Comparison of ENCODE assay signal across 13 cellular contexts in the genomic region with DNA sequence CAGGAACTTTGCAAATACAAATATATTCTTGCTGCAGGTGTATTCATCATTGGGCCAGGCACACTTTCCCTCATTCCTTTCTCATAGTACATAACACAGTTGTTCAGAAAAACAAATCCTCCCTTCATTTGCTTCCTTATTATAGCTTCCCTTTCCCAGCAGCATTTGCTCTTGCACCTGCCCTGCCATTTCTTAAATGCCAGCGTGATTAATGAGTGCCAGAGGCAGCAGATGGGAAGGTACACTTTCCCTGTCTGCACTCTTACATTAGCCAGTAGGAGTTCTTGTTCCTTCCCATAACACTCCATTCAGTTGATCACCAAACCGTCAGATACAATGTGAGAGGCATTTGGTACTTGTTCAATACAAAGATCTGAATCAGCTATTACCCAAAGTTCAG.
DNase-seq lines count a peak whose midpoint lies in the region; ATAC-seq lines count a peak whose summit lies in the region.
"Had no signal": no experiment of that assay in that cellular context is flagged by ENCODE, and none has a peak within 500 bp of the region (broad histone marks: within the 10 kb centered on the region; RNA-seq: fewer than 3 reads in every experiment).

No MANE protein-coding gene starts in this region.

- ATAC-seq in HG03097 (IDR thresholded peaks at IDR 0.05; ENCODE audit: low FRiP score, unreplicated experiment), result no peak

- peak; percentile 18 to 79 (median 48) for DNase-seq in NCI-H1417 (lab: John Stamatoyannopoulos, UW)
- DNase-seq in NCI-H1417 treated with DMSO at 0.1 percent for 48 hours (lab: John Stamatoyannopoulos, UW), result no peak
- peak; percentile 57 for DNase-seq in G401 (ENCODE audit: low spot score)
- DNase-seq in NCI-H2171 (lab: John Stamatoyannopoulos, UW), result peak; percentile 42
- DNase-seq in cerebellar cortex (ENCODE audit: low spot score), result peak; percentile 53
- DNase-seq in cerebellar nuclear complex (lab: John Stamatoyannopoulos, UW), result no peak
- DNase-seq in HUDEP-2 (lab: John Stamatoyannopoulos, UW; ENCODE audit: unreplicated experiment in 76 of 76), result no peak
- DNase-seq: KG1, MV-4-11, NCI-H446 treated with DMSO at 0.1 percent for 48 hours, NCI-H774, PC-9 had no signal

- in situ Hi-C loops in G401 (cut with HindIII; ENCODE audit: low sequenced_read_pairs), result no loop called here

Comparison
In these comparisons a context has a peak if more than half of its experiments do, and no peak if none do; other contexts are left out.
1. DNase-seq: peak in NCI-H1417 (3 of 3), G401 (single experiment), NCI-H2171 (single experiment) and cerebellar cortex (single experiment); none in NCI-H1417 treated with DMSO at 0.1 percent for 48 hours (single experiment), cerebellar nuclear complex (0 of 2) and HUDEP-2 (0 of 76).